In the genomic region with DNA sequence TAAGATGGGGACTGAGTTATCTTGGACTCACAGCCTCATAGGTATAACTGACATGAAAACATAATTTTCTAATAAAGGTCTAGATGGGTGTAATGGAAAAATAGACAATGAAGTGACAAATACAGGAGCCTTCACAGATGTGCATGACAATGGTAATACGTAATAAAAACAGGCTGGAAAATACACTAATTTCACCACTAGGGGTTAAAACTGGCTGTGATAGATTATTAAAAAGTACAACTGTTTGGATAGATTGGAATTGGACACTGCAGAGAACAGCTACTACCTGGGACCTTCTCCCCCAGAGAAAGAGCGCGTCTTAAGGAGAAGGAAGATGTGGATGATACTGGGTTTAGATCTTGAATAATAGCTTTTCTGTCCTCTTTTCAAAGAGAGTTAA, we compare ENCODE assay signal across 30 cellular contexts. TPM values are rescaled to one million over a fixed set of nuclear protein-coding genes. Genes with fewer than 3 reads are reported as not detected.
DNase-seq lines count a peak whose midpoint lies in the region; ATAC-seq and TF ChIP-seq lines count a peak whose summit lies in the region.
"Had no signal": no experiment of that assay in that cellular context is flagged by ENCODE, and none has a peak within 500 bp of the region (broad histone marks: within the 10 kb centered on the region; RNA-seq: fewer than 3 reads in every experiment).

No MANE protein-coding gene starts in this region.

- H4K8ac ChIP-seq in H9 (replicated peaks; ENCODE audit: insufficient read length, low read depth, low read length) = no peak overlapping the region

- H3K79me1 ChIP-seq in H9 (ENCODE audit: insufficient read depth, low read depth, low read length, poor library complexity, severe bottlenecking) = no peaks in the 10 kb centered on the region

- H3K18ac ChIP-seq in H9 (ENCODE audit: insufficient read length, low read depth, low read length) = no peak overlapping the region

- BruUV-seq in PC-9 (replicated peaks; lab: Mats Ljungman, UMichigan) = no TSS peak

- no peak overlapping the region for H3K27ac Mint-ChIP-seq in H9
- H3K27ac Mint-ChIP-seq: activated B cell treated with CpG ODN at 0.5 μM for 24 hours; activated T-helper 17 cell treated with anti-CD3 and anti-CD28 coated beads, Interleukin-2, amount 50 U/mL, for 72 hours; CD4-positive, CD25-positive, alpha-beta regulatory T cell; immature natural killer cell had no signal

- no peak overlapping the region for H3K27ac ChIP-seq in H9 (ENCODE audit: insufficient read length, low read depth, low read length)
- no peak overlapping the region for H3K27ac ChIP-seq in PC-9
- H3K27ac ChIP-seq: left lung, skin epidermis, thoracic aorta, vagina had no signal

- H2BK15ac ChIP-seq in H9 (ENCODE audit: low read depth, low read length) = no peak overlapping the region

- H3K9ac ChIP-seq in H9 (ENCODE audit: extremely low read depth, insufficient read length, low read length) = no peak overlapping the region

- no peak overlapping the region for H3T11ph ChIP-seq in H9 (ENCODE audit: low read length)

- H3K4ac ChIP-seq in H9 (ENCODE audit: low read depth, low read length) = no peak overlapping the region

- TF ChIP-seq CTCF in H9 (conservative IDR thresholded peaks at IDR 0.05) (peak; percentile 45; the same call in 2 of the 3 replicates), PC-9 (conservative IDR thresholded peaks at IDR 0.05) (0 out of 2 replicates have a peak, but pooled peaks have one; percentile 14), epithelial cell of proximal tubule (conservative IDR thresholded peaks at IDR 0.05; ENCODE audit: low read depth, low read length) (peak; percentile 27), retinal pigment epithelial cell (conservative IDR thresholded peaks at IDR 0.05; ENCODE audit: low read depth, low read length) (peak; percentile 28)

- H3K79me2 ChIP-seq in H9 (ENCODE audit: insufficient read depth, low read length) = no peaks in the 10 kb centered on the region
- no peaks in the 10 kb centered on the region for H3K79me2 ChIP-seq in PC-9 (ENCODE audit: low read depth)

- H2BK20ac ChIP-seq in H9 (ENCODE audit: low read depth, low read length, poor library complexity, severe bottlenecking) = no peak overlapping the region

- ATAC-seq in GM18498 (IDR thresholded peaks at IDR 0.05; ENCODE audit: unreplicated experiment) (no peak), GM21526 (IDR thresholded peaks at IDR 0.05; ENCODE audit: low FRiP score, unreplicated experiment) (no peak), GM19397 (IDR thresholded peaks at IDR 0.05; ENCODE audit: unreplicated experiment) (no peak)
- ATAC-seq: activated T-helper 17 cell treated with anti-CD3 and anti-CD28 coated beads, Interleukin-2, amount 50 U/mL, for 72 hours; left lung; stimulated activated naive CD8-positive, alpha-beta T cell treated with anti-CD3 and anti-CD28 coated beads, Interleukin-15, Interleukin-2, amounts not matched to agents 100 U/mL and 50 U/mL, for 24 hours had no signal

- no peak overlapping the region for H3K23ac ChIP-seq in H9 (ENCODE audit: insufficient read length, low read depth, low read length)

- no peaks in the 10 kb centered on the region; a peak in 1 of 7 replicates for H3K36me3 Mint-ChIP-seq in H9 (ENCODE audit: insufficient read depth in 1 of 3, low read depth in 3 of 3)
- H3K36me3 Mint-ChIP-seq: CD4-positive, CD25-positive, alpha-beta regulatory T cell; immature natural killer cell had no signal

- no peak overlapping the region for H3K56ac ChIP-seq in H9 (ENCODE audit: insufficient read length, low read depth, low read length)

- CTCF ChIA-PET in PC-9 (lab: Charles Lee) = no interaction called here

- H2AFZ ChIP-seq in H9 (ENCODE audit: low read length) = no peak overlapping the region
- H2AFZ ChIP-seq in PC-9 = no peak overlapping the region

- H3K23me2 ChIP-seq in H9 (ENCODE audit: insufficient read length, low read depth, low read length, poor library complexity, severe bottlenecking) = no peaks in the 10 kb centered on the region

- DNase-seq in H9 (no peak), PC-9 (no peak), epithelial cell of proximal tubule (ENCODE audit: low read depth) (no peak), retinal pigment epithelial cell (ENCODE audit: low read depth) (no peak), kidney tubule cell (ENCODE audit: low spot score) (no peak)
- DNase-seq: activated B cell treated with CpG ODN at 0.5 μM for 24 hours; activated CD4-positive, alpha-beta T cell treated with anti-CD3 and anti-CD28 coated beads, Interleukin-2, amount 50 U/mL, for 4 hours; activated naive CD4-positive, alpha-beta T cell treated with anti-CD3 and anti-CD28 coated beads, Interleukin-2, amount 50 U/mL, for 16 hours; amniotic stem cell; CD4-positive, CD25-positive, alpha-beta regulatory T cell; EL; GOT3; hypothalamus; immature natural killer cell; left lung; mesendoderm; MG63; NCI-H1417 treated with DMSO at 0.1 percent for 48 hours; NCI-H2081 treated with DMSO at 0.1 percent for 48 hours; NCI-H446 treated with DMSO at 0.1 percent for 48 hours; occipital lobe; SIG-M5; stimulated activated naive CD8-positive, alpha-beta T cell treated with anti-CD3 and anti-CD28 coated beads, Interleukin-15, Interleukin-2, amounts not matched to agents 100 U/mL and 50 U/mL, for 24 hours had no signal

- no peaks in the 10 kb centered on the region for H3K9me2 ChIP-seq in PC-9 (ENCODE audit: insufficient read depth)

- H3K4me3 Mint-ChIP-seq in H9 = no peak overlapping the region
- H3K4me3 Mint-ChIP-seq: activated B cell treated with CpG ODN at 0.5 μM for 24 hours; activated T-helper 17 cell treated with anti-CD3 and anti-CD28 coated beads, Interleukin-2, amount 50 U/mL, for 72 hours; CD4-positive, CD25-positive, alpha-beta regulatory T cell; immature natural killer cell had no signal

- H3K4me2 ChIP-seq in H9 (ENCODE audit: insufficient read depth, insufficient read length, low read length) (no peak overlapping the region), PC-9 (no peak overlapping the region)

- no peak overlapping the region for H4K5ac ChIP-seq in H9 (ENCODE audit: insufficient read length, low read depth, low read length)

- H3K4me1 Mint-ChIP-seq in H9 = peaks cover 3 to 4% of the 10 kb centered on the region in 2 experiments; a peak in 2 of 4 replicates
- H3K4me1 Mint-ChIP-seq: activated B cell treated with CpG ODN at 0.5 μM for 24 hours; activated T-helper 17 cell treated with anti-CD3 and anti-CD28 coated beads, Interleukin-2, amount 50 U/mL, for 72 hours; CD4-positive, CD25-positive, alpha-beta regulatory T cell; immature natural killer cell had no signal

- POLR2A ChIA-PET in PC-9 (lab: Charles Lee; ENCODE audit: unreplicated experiment) = no interaction called here

- H3F3A ChIP-seq in PC-9 (ENCODE audit: insufficient read depth, low read depth) = no peaks in the 10 kb centered on the region

- H2BK5ac ChIP-seq in H9 (ENCODE audit: insufficient read length, low read length) = no peak overlapping the region

- H3K4me1 ChIP-seq in H9 (ENCODE audit: insufficient read depth, low read length) = no peaks in the 10 kb centered on the region; the same call in 1 of the 2 replicates
- H3K4me1 ChIP-seq in PC-9 (replicated peaks; ENCODE audit: insufficient read depth) = no peaks in the 10 kb centered on the region
- H3K4me1 ChIP-seq: left lung, vagina had no signal

- intact Hi-C loops in PC-9 (cut with micrococcal nuclease; ENCODE audit: unreplicated experiment) = no loop called here

- H2AK5ac ChIP-seq in H9 (ENCODE audit: insufficient read length, low read length) = no peak overlapping the region

- H3K9me3 ChIP-seq in H9 (ENCODE audit: control insufficient read depth, low read depth, low read length) (no peaks in the 10 kb centered on the region), PC-9 (ENCODE audit: insufficient read depth, low read depth) (no peaks in the 10 kb centered on the region)
- H3K9me3 ChIP-seq: left lung, MG63, thoracic aorta, vagina had no signal

- H3K4me3 ChIP-seq in PC-9 (no peak overlapping the region), epithelial cell of proximal tubule (ENCODE audit: low read depth, low read length) (no peak overlapping the region), retinal pigment epithelial cell (ENCODE audit: low read length) (no peak overlapping the region)
- H3K4me3 ChIP-seq: left lung, MG63, skin epidermis, thoracic aorta, vagina had no signal

- no peaks in the 10 kb centered on the region for H4K20me1 ChIP-seq in H9 (ENCODE audit: control insufficient read depth, insufficient read depth, insufficient read length)
- no peaks in the 10 kb centered on the region for H4K20me1 ChIP-seq in PC-9 (ENCODE audit: insufficient read depth)

- no peaks in the 10 kb centered on the region; the same call in none of the 2 replicates for H3K27me3 Mint-ChIP-seq in H9 (ENCODE audit: low read depth)

- no peaks in the 10 kb centered on the region for H3K36me3 ChIP-seq in PC-9 (ENCODE audit: low read depth)
- H3K36me3 ChIP-seq: left lung, MG63, thoracic aorta, vagina had no signal

- no peak overlapping the region for H2BK120ac ChIP-seq in H9 (ENCODE audit: low read depth, low read length, poor library complexity, severe bottlenecking)

- no peak overlapping the region for H3K14ac ChIP-seq in H9 (ENCODE audit: insufficient read depth, low read length)

- no peak overlapping the region for H4K91ac ChIP-seq in H9 (ENCODE audit: insufficient read length, low read depth, low read length)

- WGBS in H9 (ENCODE audit: extremely low coverage, insufficient read length, low lambda C conversion rate) = no CpG with 5 or more reads among the region's 3 CpGs

- no peaks in the 10 kb centered on the region for H3K9me3 Mint-ChIP-seq in H9
- H3K9me3 Mint-ChIP-seq: activated B cell treated with CpG ODN at 0.5 μM for 24 hours; activated T-helper 17 cell treated with anti-CD3 and anti-CD28 coated beads, Interleukin-2, amount 50 U/mL, for 72 hours; immature natural killer cell had no signal

- no peak overlapping the region for H2BK12ac ChIP-seq in H9 (ENCODE audit: insufficient read length, low read depth, low read length)

- H3K27me3 ChIP-seq in H9 (ENCODE audit: insufficient read depth, low read length) = no peaks in the 10 kb centered on the region
- H3K27me3 ChIP-seq in PC-9 (ENCODE audit: insufficient read depth, low read depth) = no peaks in the 10 kb centered on the region
- H3K27me3 ChIP-seq: MG63, vagina had no signal

RNA-seq across cellular contexts. Expression of gene KAZN, which starts 9.8 kb away (rescaled TPM):
- total RNA-seq in H9 (2021) (6.1 and 7.6 TPM in 2 replicates), PC-9 (2021) (15.6 TPM in 2 replicates), epithelial cell of proximal tubule (5.1 and 5.7 TPM in 2 replicates)
- total RNA-seq: CD4-positive, CD25-positive, alpha-beta regulatory T cell had no signal
